Comparison of ENCODE assay signal across 10 cellular contexts in the genomic region with DNA sequence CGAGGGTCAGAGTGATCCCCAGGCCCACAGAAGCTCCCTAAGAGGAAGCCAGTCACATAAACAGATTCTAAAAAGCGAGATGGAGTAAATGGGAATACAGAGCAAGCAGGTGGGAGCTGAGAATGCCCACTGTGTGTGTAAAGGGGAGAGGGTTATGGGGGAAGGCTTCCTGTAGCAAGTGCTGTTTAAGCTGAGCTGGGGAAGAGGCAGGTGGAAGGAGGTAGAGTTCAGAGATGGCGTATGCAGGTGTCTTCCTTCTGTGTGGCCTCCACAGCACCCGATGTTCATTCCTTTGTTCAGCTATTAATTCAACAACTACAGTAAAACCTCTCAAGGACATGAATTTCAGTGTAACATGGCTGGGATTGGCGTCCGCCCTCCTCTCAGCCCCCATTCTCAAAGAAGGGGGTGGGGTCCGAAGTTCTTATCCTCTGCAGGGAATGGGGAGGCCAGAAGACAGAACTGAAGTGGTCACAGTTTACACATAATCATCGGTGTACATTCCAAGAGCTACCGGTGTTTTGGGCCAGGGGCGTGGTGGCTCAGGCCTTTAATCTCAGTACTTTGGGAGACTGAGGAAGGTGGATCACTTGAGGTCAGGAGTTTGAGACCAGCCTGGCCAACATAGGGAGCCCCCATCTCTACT. TPM values are rescaled to one million over a fixed set of nuclear protein-coding genes. Genes with fewer than 3 reads are reported as not detected.
DNase-seq lines count a peak whose midpoint lies in the region; ATAC-seq, FAIRE-seq and TF ChIP-seq lines count a peak whose summit lies in the region.
"Had no signal": no experiment of that assay in that cellular context is flagged by ENCODE, and none has a peak within 500 bp of the region (broad histone marks: within the 10 kb centered on the region; RNA-seq: fewer than 3 reads in every experiment).

No MANE protein-coding gene starts in this region.

- no peak for TF ChIP-seq EP300 in K562 (IDR thresholded peaks at IDR 0.05; ENCODE audit: low read length)

- WGBS in right cardiac atrium: 60% methylated on average over 10 of the region's 10 CpGs
- 26% methylated on average over 10 of the region's 10 CpGs for WGBS in K562 (ENCODE audit: insufficient coverage, low coverage, missing lambda C conversion rate)
- 90% methylated on average over 8 of the region's 10 CpGs for WGBS in mesenchymal stem cell
- WGBS in aorta, 2 donors: 40 to 43% methylated on average over 10 of the region's 10 CpGs

- H3K9me3 ChIP-seq in right cardiac atrium (ENCODE audit: control insufficient read depth, low read length): no peaks in the 10 kb centered on the region
- H3K9me3 ChIP-seq in K562 (replicated peaks; ENCODE audit: control insufficient read depth, insufficient read depth, low read depth, low read length): peaks cover 5% of the 10 kb centered on the region
- peaks cover 4% of the 10 kb centered on the region for H3K9me3 ChIP-seq in mesenchymal stem cell (ENCODE audit: control insufficient read depth, low read length)
- H3K9me3 ChIP-seq in aorta (ENCODE audit: control insufficient read depth, low read length): no peaks in the 10 kb centered on the region

- TSS peak; percentile 44 for BruUV-seq in K562 (replicated peaks; lab: Mats Ljungman, UMichigan)

- no peak overlapping the region for H3K23ac ChIP-seq in mesenchymal stem cell (ENCODE audit: low read length in 2 of 2)

- TF ChIP-seq POLR2A in K562 (conservative IDR thresholded peaks at IDR 0.05): no peak

- CTCF ChIA-PET in K562 (lab: Yijun Ruan, JAX; ENCODE audit: low intra/inter-chr PET ratio): interaction anchor here (3.3 kb wide), 1 partner anchor 90 kb away, joined by 30 read pairs; the partner anchor contains the start of gene POLR3E

- peak overlapping the region; percentile 66 to 96 for H3K9ac ChIP-seq in K562 (ENCODE audit: insufficient read depth in 1 of 2, low read depth in 2 of 2, low read length in 2 of 2)
- peak overlapping the region; percentile 91 for H3K9ac ChIP-seq in mesenchymal stem cell (ENCODE audit: low read length)

- POLR2A ChIA-PET in K562 (lab: Yijun Ruan, JAX): interaction anchor here (0.6 to 2.9 kb wide), 5 partner anchors 8 to 201 kb away, joined by 3 to 18 read pairs (median 3); no protein-coding TSS in a partner anchor

- DNase-seq in right cardiac atrium (no peak), left ventricle myocardium superior (no peak), K562 (ENCODE audit: extremely low read depth in 1 of 4, low spot score in 3 of 4) (peak in 1 of 4 experiments; percentile 28), mesenchymal stem cell (no peak), aorta (no peak), HuH-7 (ENCODE audit: low spot score) (no peak)
- DNase-seq: GF-D8 had no signal

- H3K9me1 ChIP-seq in K562 (ENCODE audit: control insufficient read depth, insufficient read depth, low read length): no peaks in the 10 kb centered on the region

- FAIRE-seq in K562 (lab: Jason Lieb, UNC): peak; percentile 51

- no peaks in the 10 kb centered on the region for H4K20me1 ChIP-seq in K562 (replicated peaks; ENCODE audit: control insufficient read depth, insufficient read depth, low read length)

- H3K36me3 ChIP-seq in K562 (ENCODE audit: control insufficient read depth, insufficient read depth, low read length) (peaks cover 33% of the 10 kb centered on the region), mesenchymal stem cell (ENCODE audit: control insufficient read depth in 1 of 2, insufficient read depth in 2 of 2, low read depth in 1 of 2, low read length in 2 of 2) (peaks cover 0 to 5% of the 10 kb centered on the region in 2 experiments), aorta (ENCODE audit: control insufficient read depth in 1 of 2, insufficient read depth in 2 of 2, low read length in 1 of 2) (no peaks in the 10 kb centered on the region)

- H3K18ac ChIP-seq in mesenchymal stem cell (ENCODE audit: low read depth in 1 of 2, low read length in 2 of 2): peak overlapping the region in 1 of 2 experiments; percentile 30

- ATAC-seq in right cardiac atrium: no peak
- no peak for ATAC-seq in left ventricle myocardium superior
- ATAC-seq in K562: no peak
- no peak for ATAC-seq in aorta (ENCODE audit: low FRiP score)
- no peak for ATAC-seq in GM18502 (IDR thresholded peaks at IDR 0.05; ENCODE audit: poor library complexity, unreplicated experiment)
- no peak for ATAC-seq in GM21367 (IDR thresholded peaks at IDR 0.05; ENCODE audit: unreplicated experiment)

- no peak overlapping the region for H4K8ac ChIP-seq in mesenchymal stem cell (ENCODE audit: low read length)

- no peak overlapping the region for H2BK5ac ChIP-seq in mesenchymal stem cell (ENCODE audit: low read depth, low read length, poor library complexity, severe bottlenecking)

- H2BK15ac ChIP-seq in mesenchymal stem cell (ENCODE audit: low read depth, poor library complexity, severe bottlenecking): no peak overlapping the region

- peaks cover 28% of the 10 kb centered on the region for H3K79me1 ChIP-seq in mesenchymal stem cell (replicated peaks; ENCODE audit: low read length, poor library complexity, severe bottlenecking)

- TF ChIP-seq CTCF in K562 (IDR thresholded peaks at IDR 0.05 in 2 of 3, conservative IDR thresholded peaks at IDR 0.05 in 1 of 3; ENCODE audit: insufficient read depth in 2 of 3, low read depth in 1 of 3, low read length in 3 of 3): no peak

- in situ Hi-C loops in K562 (cut with MboI): loop anchor here (5.0 kb wide), 1 partner anchor 89 kb away; the partner anchor contains the start of gene POLR3E

- no peak overlapping the region for H3K4ac ChIP-seq in mesenchymal stem cell (ENCODE audit: low read depth in 1 of 2, low read length in 2 of 2)

- H3K4me2 ChIP-seq in K562 (ENCODE audit: insufficient read depth, low read length) (peak overlapping the region; percentile 87), mesenchymal stem cell (ENCODE audit: low read length, poor library complexity, severe bottlenecking) (peak overlapping the region; percentile 96)

- H2BK120ac ChIP-seq in mesenchymal stem cell (ENCODE audit: low read depth, low read length): no peak overlapping the region

- intact Hi-C loops in right cardiac atrium (cut with DNase I) (loop anchor here in 1 of 4 donors (5.0 kb wide), 1 partner anchor 89 kb away; the partner anchor contains the start of gene POLR3E), left ventricle myocardium superior (cut with micrococcal nuclease) (no loop called here), K562 (cut with micrococcal nuclease) (no loop called here), aorta (cut with DNase I) (loop anchor here in 1 of 2 donors (10.0 kb wide), 1 partner anchor 1303 kb away; the partner anchor contains the start of genes DCUN1D3 and LYRM1)

- TF ChIP-seq RAD21 in K562 (CRISPR knock-in tag; conservative IDR thresholded peaks at IDR 0.05 in 1 of 2, IDR thresholded peaks at IDR 0.05 in 1 of 2): no peak

- no peaks in the 10 kb centered on the region for H3K27me3 ChIP-seq in right cardiac atrium (ENCODE audit: control insufficient read depth, insufficient read depth)
- no peaks in the 10 kb centered on the region for H3K27me3 ChIP-seq in K562 (ENCODE audit: control insufficient read depth in 2 of 2, insufficient read depth in 2 of 2, low read length in 2 of 2)
- no peaks in the 10 kb centered on the region for H3K27me3 ChIP-seq in mesenchymal stem cell (ENCODE audit: control insufficient read depth in 1 of 2, insufficient read depth in 1 of 2, low read length in 2 of 2)
- no peaks in the 10 kb centered on the region for H3K27me3 ChIP-seq in aorta (ENCODE audit: control insufficient read depth in 1 of 2, insufficient read depth in 2 of 2, low read length in 1 of 2)

- H3K14ac ChIP-seq in mesenchymal stem cell (ENCODE audit: low read length in 2 of 2): no peak overlapping the region

- H3K4me3 ChIP-seq in right cardiac atrium (ENCODE audit: low read length) (peak overlapping the region; percentile 55), K562 (peak overlapping the region; percentile 94), mesenchymal stem cell (ENCODE audit: insufficient read depth in 1 of 2, low read depth in 1 of 2, low read length in 2 of 2) (peak overlapping the region in 1 of 2 experiments; percentile 97), aorta (ENCODE audit: low read length in 2 of 2) (peak overlapping the region; percentile 39 to 73)

- H3K4me1 ChIP-seq in right cardiac atrium (ENCODE audit: control insufficient read depth, insufficient read depth, low read length) (peaks cover 8% of the 10 kb centered on the region), K562 (replicated peaks in 1 of 2; ENCODE audit: control insufficient read depth in 2 of 2, insufficient read depth in 2 of 2, low read length in 2 of 2) (peaks cover 13 to 24% of the 10 kb centered on the region in 2 experiments; a peak in 4 of 5 replicates), mesenchymal stem cell (ENCODE audit: control insufficient read depth, insufficient read depth, low read depth, low read length) (peaks cover 12% of the 10 kb centered on the region), aorta (ENCODE audit: control insufficient read depth in 1 of 2, insufficient read depth in 2 of 2, low read length in 2 of 2) (peaks cover 3 to 4% of the 10 kb centered on the region in 2 donors)

- no peak overlapping the region for H2BK12ac ChIP-seq in mesenchymal stem cell (ENCODE audit: low read length in 2 of 2)

- peaks cover 59% of the 10 kb centered on the region for H3K79me2 ChIP-seq in K562 (ENCODE audit: control insufficient read depth, insufficient read depth, low read length)

- H3K27ac ChIP-seq in right cardiac atrium (ENCODE audit: low read length): peak overlapping the region; percentile 61
- H3K27ac ChIP-seq in K562 (ENCODE audit: extremely low read depth, low read depth, low read length): peak overlapping the region; percentile 70; the same call in 2 of the 3 replicates
- no peak overlapping the region for H3K27ac ChIP-seq in mesenchymal stem cell (ENCODE audit: low read length, poor library complexity, severe bottlenecking)
- peak overlapping the region; percentile 45 to 76 for H3K27ac ChIP-seq in aorta (ENCODE audit: low read depth in 1 of 2, low read length in 2 of 2)

- no peak overlapping the region for H2AK5ac ChIP-seq in mesenchymal stem cell (ENCODE audit: low read length, severe bottlenecking)

- H2AFZ ChIP-seq in K562 (ENCODE audit: low read depth, low read length) (no peak overlapping the region), mesenchymal stem cell (ENCODE audit: low read depth, low read length) (no peak overlapping the region)

- no peak overlapping the region for H4K91ac ChIP-seq in mesenchymal stem cell (ENCODE audit: low read length)

RNA-seq across cellular contexts. Expression of gene EEF2K, which starts 1.8 kb away (rescaled TPM):
- total RNA-seq in right cardiac atrium (10 to 100 TPM; 28.1 to 38.3 (median 31.4) TPM), left ventricle myocardium superior (29.9 TPM), K562 (2014; rRNA removed) (13.1 and 14.8 TPM in 2 replicates), K562 (2014; rRNA removed; fragmentation: Illumina TruSeq; extraction: Trizol) (14.6 and 18.3 TPM in 2 replicates), K562 (2015; rRNA removed; fragmentation: Illumina TruSeq; extraction: Trizol) (12.1 and 12.9 TPM in 2 replicates), K562 (2021) (33.7 and 35.2 TPM in 2 replicates), aorta (10 to 100 TPM; 40.6 to 56.3 TPM)
- polyA plus RNA-seq in right cardiac atrium (15.0 TPM), K562 (2011; rRNA removed) (12.2 and 13.7 TPM in 2 replicates), K562 (2014; fragmentation: Illumina TruSeq; extraction: Trizol) (23.0 and 26.3 TPM in 2 replicates), K562 (2014; fragmentation: Nextera tagmentation; extraction: Ambion mirVana) (1 to 10 TPM; 3.0 to 3.4 TPM), K562 (2014; rRNA removed) (11.3 and 15.3 TPM in 2 replicates), aorta (10 to 100 TPM in 1 of 2 donors, 1 to 10 TPM in 1; 9.3 to 12.1 TPM)
- 80.4 and 136 TPM in 2 replicates for total RNA-seq in K562 (2011; cell fraction: chromatin; rRNA removed; ENCODE audit: low replicate concordance)
- 75.0 and 81.5 TPM in 2 replicates for total RNA-seq in K562 (2011; cell fraction: nucleolus; rRNA removed)
- total RNA-seq in K562 (2011; cell fraction: nucleoplasm; rRNA removed): 92.4 and 163 TPM in 2 replicates
- polyA plus RNA-seq in K562 (2011; cell fraction: cytosol; rRNA removed): 20.2 and 20.3 TPM in 2 replicates
- polyA plus RNA-seq in K562 (2011; cell fraction: nucleus; rRNA removed): 32.2 and 38.1 TPM in 2 replicates
- polyA plus RNA-seq in K562 (2012): 10.6 and 18.8 TPM in 2 replicates
- polyA minus RNA-seq in K562 (2011; rRNA and poly(A)+ RNA removed): 29.6 and 31.7 TPM in 2 replicates
- polyA minus RNA-seq in K562 (2011; cell fraction: cytosol; rRNA and poly(A)+ RNA removed): 28.4 and 40.3 TPM in 2 replicates
- 12.3 and 15.8 TPM in 2 replicates for polyA minus RNA-seq in K562 (2011; cell fraction: nucleus; rRNA and poly(A)+ RNA removed)
- 9.4 TPM for polyA plus RNA-seq in mesenchymal stem cell (2013, experiment 1 of 2)
- polyA plus RNA-seq in mesenchymal stem cell (2013, experiment 2 of 2): 8.5 TPM

RNA-seq across cellular contexts. Expression of gene SDR42E2, which starts 45.5 kb away (rescaled TPM):
- total RNA-seq in right cardiac atrium: under 1 TPM in 1 of 4 donors, not detected in 3; 0.09 TPM
- not detected for polyA plus RNA-seq in right cardiac atrium
- not detected for total RNA-seq in left ventricle myocardium superior
- 0.28 TPM in 1 of 2 replicates, not detected in the other for total RNA-seq in K562 (2011; cell fraction: chromatin; rRNA removed; ENCODE audit: low replicate concordance)
- total RNA-seq in K562 (2011; cell fraction: nucleolus; rRNA removed): 0.13 TPM in 1 of 2 replicates, not detected in the other
- 0.22 and 0.53 TPM in 2 replicates for total RNA-seq in K562 (2011; cell fraction: nucleoplasm; rRNA removed)
- not detected in 2 replicates for total RNA-seq in K562 (2014; rRNA removed)
- not detected in 2 replicates for total RNA-seq in K562 (2014; rRNA removed; fragmentation: Illumina TruSeq; extraction: Trizol)
- total RNA-seq in K562 (2015; rRNA removed; fragmentation: Illumina TruSeq; extraction: Trizol): 0.07 TPM in 1 of 2 replicates, not detected in the other
- not detected in 2 replicates for total RNA-seq in K562 (2021)
- polyA plus RNA-seq in K562 (2011; rRNA removed): 0.03 and 0.08 TPM in 2 replicates
- 0.03 TPM in 1 of 2 replicates, not detected in the other for polyA plus RNA-seq in K562 (2011; cell fraction: cytosol; rRNA removed)
- 0.06 and 0.09 TPM in 2 replicates for polyA plus RNA-seq in K562 (2011; cell fraction: nucleus; rRNA removed)
- 0.04 and 0.07 TPM in 2 replicates for polyA plus RNA-seq in K562 (2012)
- polyA plus RNA-seq in K562 (2014; fragmentation: Illumina TruSeq; extraction: Trizol): 0.04 TPM in 1 of 2 replicates, not detected in the other
- polyA plus RNA-seq in K562 (2014; fragmentation: Nextera tagmentation; extraction: Ambion mirVana): under 1 TPM; 0.04 to 0.06 TPM
- not detected in 2 replicates for polyA plus RNA-seq in K562 (2014; rRNA removed)
- not detected in 2 replicates for polyA minus RNA-seq in K562 (2011; rRNA and poly(A)+ RNA removed)
- not detected in 2 replicates for polyA minus RNA-seq in K562 (2011; cell fraction: cytosol; rRNA and poly(A)+ RNA removed)
- 0.22 and 0.27 TPM in 2 replicates for polyA minus RNA-seq in K562 (2011; cell fraction: nucleus; rRNA and poly(A)+ RNA removed)
- 0.01 TPM for polyA plus RNA-seq in mesenchymal stem cell (2013, experiment 1 of 2)
- 0.01 TPM for polyA plus RNA-seq in mesenchymal stem cell (2013, experiment 2 of 2)
- not detected for total RNA-seq in aorta
- under 1 TPM in 1 of 2 donors, not detected in 1; 0.10 TPM for polyA plus RNA-seq in aorta
- total RNA-seq: left colon had no signal
